In the genomic region with DNA sequence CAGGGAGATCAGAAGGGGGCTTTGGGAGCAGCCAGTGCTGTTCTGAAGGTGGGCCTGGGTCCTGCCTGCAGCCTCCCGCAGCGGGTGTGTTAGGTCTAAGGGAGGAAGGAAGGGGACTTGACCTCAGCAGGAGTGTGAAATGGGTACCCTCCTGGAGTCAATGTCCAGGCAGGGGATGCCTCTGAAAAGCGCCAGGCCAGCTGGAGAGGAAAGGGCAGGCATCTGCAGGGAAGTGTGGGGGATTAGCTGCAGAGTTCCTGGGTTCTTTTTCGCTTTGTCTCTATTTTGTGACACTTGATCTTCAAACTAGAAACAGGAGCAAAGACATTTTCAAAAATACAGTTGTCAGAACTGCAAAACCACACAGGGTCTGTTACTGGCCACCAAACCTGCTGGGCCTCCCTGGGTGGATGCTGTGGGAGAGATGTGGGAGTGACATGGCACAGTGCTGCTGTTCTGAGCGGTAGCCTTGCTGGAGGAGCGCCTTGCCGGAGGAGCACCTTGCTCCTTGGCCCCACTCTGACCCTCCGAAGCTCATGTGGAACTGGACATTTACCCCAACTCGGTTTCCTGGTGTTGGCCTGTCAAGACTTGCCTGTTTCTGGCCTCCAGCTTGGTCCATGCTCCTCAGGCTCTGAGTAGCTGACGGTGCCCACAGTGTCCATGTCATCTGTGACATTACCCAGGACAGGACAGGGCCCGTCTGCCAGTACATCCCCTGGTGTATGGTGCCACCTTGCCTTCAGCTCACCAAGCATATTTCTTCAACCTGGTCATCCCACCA, we compare ENCODE assay signal across 1 cellular context.
TF ChIP-seq lines count a peak whose summit lies in the region.

No MANE protein-coding gene starts in this region.

TF ChIP-seq in K562, 482 proteins besides CTCF, POLR2A, EP300 and RAD21 (continues in another document):
- no peak for TF ChIP-seq FIP1L1 (IDR thresholded peaks at IDR 0.05; ENCODE audit: low read depth, low read length, poor library complexity, severe bottlenecking)
- TF ChIP-seq NFIC (IDR thresholded peaks at IDR 0.05), result no peak
- no peak for TF ChIP-seq ZNF586 (CRISPR knock-in tag; conservative IDR thresholded peaks at IDR 0.05)
- no peak for TF ChIP-seq SMAD2 (IDR thresholded peaks at IDR 0.05; ENCODE audit: low read depth, low read length)
- TF ChIP-seq, protein P1, sequence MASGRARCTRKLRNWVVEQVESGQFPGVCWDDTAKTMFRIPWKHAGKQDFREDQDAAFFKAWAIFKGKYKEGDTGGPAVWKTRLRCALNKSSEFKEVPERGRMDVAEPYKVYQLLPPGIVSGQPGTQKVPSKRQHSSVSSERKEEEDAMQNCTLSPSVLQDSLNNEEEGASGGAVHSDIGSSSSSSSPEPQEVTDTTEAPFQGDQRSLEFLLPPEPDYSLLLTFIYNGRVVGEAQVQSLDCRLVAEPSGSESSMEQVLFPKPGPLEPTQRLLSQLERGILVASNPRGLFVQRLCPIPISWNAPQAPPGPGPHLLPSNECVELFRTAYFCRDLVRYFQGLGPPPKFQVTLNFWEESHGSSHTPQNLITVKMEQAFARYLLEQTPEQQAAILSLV (tag; IDR thresholded peaks at IDR 0.05), result no peak
- no peak for TF ChIP-seq NBN (IDR thresholded peaks at IDR 0.05; ENCODE audit: low read depth)
- no peak for TF ChIP-seq SAFB (IDR thresholded peaks at IDR 0.05; ENCODE audit: borderline replicate concordance, low read depth, low read length)
- TF ChIP-seq TEAD4 (IDR thresholded peaks at IDR 0.05; ENCODE audit: low read length), result no peak
- 0 out of 2 replicates have a peak, but pooled peaks have one; percentile 70 for TF ChIP-seq TEAD4 (CRISPR knock-in tag; IDR thresholded peaks at IDR 0.05; ENCODE audit: borderline replicate concordance)
- no peak for TF ChIP-seq RFX1 (IDR thresholded peaks at IDR 0.05)
- TF ChIP-seq ZNF124 (CRISPR knock-in tag; IDR thresholded peaks at IDR 0.05), result peak; percentile 73; the same call in 1 of the 2 replicates
- TF ChIP-seq ZFP1 (CRISPR knock-in tag; IDR thresholded peaks at IDR 0.05), result no peak
- TF ChIP-seq, protein P2, sequence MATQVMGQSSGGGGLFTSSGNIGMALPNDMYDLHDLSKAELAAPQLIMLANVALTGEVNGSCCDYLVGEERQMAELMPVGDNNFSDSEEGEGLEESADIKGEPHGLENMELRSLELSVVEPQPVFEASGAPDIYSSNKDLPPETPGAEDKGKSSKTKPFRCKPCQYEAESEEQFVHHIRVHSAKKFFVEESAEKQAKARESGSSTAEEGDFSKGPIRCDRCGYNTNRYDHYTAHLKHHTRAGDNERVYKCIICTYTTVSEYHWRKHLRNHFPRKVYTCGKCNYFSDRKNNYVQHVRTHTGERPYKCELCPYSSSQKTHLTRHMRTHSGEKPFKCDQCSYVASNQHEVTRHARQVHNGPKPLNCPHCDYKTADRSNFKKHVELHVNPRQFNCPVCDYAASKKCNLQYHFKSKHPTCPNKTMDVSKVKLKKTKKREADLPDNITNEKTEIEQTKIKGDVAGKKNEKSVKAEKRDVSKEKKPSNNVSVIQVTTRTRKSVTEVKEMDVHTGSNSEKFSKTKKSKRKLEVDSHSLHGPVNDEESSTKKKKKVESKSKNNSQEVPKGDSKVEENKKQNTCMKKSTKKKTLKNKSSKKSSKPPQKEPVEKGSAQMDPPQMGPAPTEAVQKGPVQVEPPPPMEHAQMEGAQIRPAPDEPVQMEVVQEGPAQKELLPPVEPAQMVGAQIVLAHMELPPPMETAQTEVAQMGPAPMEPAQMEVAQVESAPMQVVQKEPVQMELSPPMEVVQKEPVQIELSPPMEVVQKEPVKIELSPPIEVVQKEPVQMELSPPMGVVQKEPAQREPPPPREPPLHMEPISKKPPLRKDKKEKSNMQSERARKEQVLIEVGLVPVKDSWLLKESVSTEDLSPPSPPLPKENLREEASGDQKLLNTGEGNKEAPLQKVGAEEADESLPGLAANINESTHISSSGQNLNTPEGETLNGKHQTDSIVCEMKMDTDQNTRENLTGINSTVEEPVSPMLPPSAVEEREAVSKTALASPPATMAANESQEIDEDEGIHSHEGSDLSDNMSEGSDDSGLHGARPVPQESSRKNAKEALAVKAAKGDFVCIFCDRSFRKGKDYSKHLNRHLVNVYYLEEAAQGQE (CRISPR knock-in tag; IDR thresholded peaks at IDR 0.05; ENCODE audit: low read depth), result no peak; the same call in 1 of the 2 replicates
- TF ChIP-seq, protein P3, sequence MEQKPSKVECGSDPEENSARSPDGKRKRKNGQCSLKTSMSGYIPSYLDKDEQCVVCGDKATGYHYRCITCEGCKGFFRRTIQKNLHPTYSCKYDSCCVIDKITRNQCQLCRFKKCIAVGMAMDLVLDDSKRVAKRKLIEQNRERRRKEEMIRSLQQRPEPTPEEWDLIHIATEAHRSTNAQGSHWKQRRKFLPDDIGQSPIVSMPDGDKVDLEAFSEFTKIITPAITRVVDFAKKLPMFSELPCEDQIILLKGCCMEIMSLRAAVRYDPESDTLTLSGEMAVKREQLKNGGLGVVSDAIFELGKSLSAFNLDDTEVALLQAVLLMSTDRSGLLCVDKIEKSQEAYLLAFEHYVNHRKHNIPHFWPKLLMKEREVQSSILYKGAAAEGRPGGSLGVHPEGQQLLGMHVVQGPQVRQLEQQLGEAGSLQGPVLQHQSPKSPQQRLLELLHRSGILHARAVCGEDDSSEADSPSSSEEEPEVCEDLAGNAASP (IDR thresholded peaks at IDR 0.05), result no peak
- TF ChIP-seq SIX5 (IDR thresholded peaks at IDR 0.05; ENCODE audit: borderline replicate concordance in 1 of 2, insufficient read depth in 1 of 2, low read depth in 1 of 2, low read length in 2 of 2), result peak in 1 of 2 experiments; percentile 22; a peak in 1 of 4 replicates
- TF ChIP-seq TEAD2 (tag; IDR thresholded peaks at IDR 0.05), result no peak
- no peak for TF ChIP-seq ZNF431 (CRISPR knock-in tag; IDR thresholded peaks at IDR 0.05)
- TF ChIP-seq POLR2G (IDR thresholded peaks at IDR 0.05; ENCODE audit: low read depth, low read length), result peak; percentile 50; the same call in 1 of the 2 replicates
- no peak for TF ChIP-seq ZNF23 (CRISPR knock-in tag; IDR thresholded peaks at IDR 0.05)
- TF ChIP-seq, protein P4, sequence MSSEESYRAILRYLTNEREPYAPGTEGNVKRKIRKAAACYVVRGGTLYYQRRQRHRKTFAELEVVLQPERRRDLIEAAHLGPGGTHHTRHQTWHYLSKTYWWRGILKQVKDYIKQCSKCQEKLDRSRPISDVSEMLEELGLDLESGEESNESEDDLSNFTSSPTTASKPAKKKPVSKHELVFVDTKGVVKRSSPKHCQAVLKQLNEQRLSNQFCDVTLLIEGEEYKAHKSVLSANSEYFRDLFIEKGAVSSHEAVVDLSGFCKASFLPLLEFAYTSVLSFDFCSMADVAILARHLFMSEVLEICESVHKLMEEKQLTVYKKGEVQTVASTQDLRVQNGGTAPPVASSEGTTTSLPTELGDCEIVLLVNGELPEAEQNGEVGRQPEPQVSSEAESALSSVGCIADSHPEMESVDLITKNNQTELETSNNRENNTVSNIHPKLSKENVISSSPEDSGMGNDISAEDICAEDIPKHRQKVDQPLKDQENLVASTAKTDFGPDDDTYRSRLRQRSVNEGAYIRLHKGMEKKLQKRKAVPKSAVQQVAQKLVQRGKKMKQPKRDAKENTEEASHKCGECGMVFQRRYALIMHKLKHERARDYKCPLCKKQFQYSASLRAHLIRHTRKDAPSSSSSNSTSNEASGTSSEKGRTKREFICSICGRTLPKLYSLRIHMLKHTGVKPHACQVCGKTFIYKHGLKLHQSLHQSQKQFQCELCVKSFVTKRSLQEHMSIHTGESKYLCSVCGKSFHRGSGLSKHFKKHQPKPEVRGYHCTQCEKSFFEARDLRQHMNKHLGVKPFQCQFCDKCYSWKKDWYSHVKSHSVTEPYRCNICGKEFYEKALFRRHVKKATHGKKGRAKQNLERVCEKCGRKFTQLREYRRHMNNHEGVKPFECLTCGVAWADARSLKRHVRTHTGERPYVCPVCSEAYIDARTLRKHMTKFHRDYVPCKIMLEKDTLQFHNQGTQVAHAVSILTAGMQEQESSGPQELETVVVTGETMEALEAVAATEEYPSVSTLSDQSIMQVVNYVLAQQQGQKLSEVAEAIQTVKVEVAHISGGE (CRISPR knock-in tag; IDR thresholded peaks at IDR 0.05), result no peak
- TF ChIP-seq PML (IDR thresholded peaks at IDR 0.05; ENCODE audit: low read length), result no peak
- TF ChIP-seq, protein P5, sequence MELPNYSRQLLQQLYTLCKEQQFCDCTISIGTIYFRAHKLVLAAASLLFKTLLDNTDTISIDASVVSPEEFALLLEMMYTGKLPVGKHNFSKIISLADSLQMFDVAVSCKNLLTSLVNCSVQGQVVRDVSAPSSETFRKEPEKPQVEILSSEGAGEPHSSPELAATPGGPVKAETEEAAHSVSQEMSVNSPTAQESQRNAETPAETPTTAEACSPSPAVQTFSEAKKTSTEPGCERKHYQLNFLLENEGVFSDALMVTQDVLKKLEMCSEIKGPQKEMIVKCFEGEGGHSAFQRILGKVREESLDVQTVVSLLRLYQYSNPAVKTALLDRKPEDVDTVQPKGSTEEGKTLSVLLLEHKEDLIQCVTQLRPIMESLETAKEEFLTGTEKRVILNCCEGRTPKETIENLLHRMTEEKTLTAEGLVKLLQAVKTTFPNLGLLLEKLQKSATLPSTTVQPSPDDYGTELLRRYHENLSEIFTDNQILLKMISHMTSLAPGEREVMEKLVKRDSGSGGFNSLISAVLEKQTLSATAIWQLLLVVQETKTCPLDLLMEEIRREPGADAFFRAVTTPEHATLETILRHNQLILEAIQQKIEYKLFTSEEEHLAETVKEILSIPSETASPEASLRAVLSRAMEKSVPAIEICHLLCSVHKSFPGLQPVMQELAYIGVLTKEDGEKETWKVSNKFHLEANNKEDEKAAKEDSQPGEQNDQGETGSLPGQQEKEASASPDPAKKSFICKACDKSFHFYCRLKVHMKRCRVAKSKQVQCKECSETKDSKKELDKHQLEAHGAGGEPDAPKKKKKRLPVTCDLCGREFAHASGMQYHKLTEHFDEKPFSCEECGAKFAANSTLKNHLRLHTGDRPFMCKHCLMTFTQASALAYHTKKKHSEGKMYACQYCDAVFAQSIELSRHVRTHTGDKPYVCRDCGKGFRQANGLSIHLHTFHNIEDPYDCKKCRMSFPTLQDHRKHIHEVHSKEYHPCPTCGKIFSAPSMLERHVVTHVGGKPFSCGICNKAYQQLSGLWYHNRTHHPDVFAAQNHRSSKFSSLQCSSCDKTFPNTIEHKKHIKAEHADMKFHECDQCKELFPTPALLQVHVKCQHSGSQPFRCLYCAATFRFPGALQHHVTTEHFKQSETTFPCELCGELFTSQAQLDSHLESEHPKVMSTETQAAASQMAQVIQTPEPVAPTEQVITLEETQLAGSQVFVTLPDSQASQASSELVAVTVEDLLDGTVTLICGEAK (IDR thresholded peaks at IDR 0.05), result no peak
- TF ChIP-seq, protein P5 (CRISPR knock-in tag; IDR thresholded peaks at IDR 0.05), result no peak
- no peak for TF ChIP-seq MYBL2 (IDR thresholded peaks at IDR 0.05; ENCODE audit: low read depth)
- TF ChIP-seq MYBL2 (CRISPR knock-in tag; IDR thresholded peaks at IDR 0.05; ENCODE audit: borderline replicate concordance), result peak; percentile 75; the same call in 1 of the 2 replicates
- TF ChIP-seq POLR2B (IDR thresholded peaks at IDR 0.05; ENCODE audit: low read depth, partially characterized antibody), result peak; percentile 12
- TF ChIP-seq, protein P6, sequence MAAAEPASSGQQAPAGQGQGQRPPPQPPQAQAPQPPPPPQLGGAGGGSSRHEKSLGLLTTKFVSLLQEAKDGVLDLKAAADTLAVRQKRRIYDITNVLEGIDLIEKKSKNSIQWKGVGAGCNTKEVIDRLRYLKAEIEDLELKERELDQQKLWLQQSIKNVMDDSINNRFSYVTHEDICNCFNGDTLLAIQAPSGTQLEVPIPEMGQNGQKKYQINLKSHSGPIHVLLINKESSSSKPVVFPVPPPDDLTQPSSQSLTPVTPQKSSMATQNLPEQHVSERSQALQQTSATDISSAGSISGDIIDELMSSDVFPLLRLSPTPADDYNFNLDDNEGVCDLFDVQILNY (CRISPR knock-in tag; IDR thresholded peaks at IDR 0.05), result 0 out of 2 replicates have a peak, but pooled peaks have one; percentile 70
- TF ChIP-seq XRCC3 (IDR thresholded peaks at IDR 0.05), result no peak
- TF ChIP-seq KDM2B (CRISPR knock-in tag; IDR thresholded peaks at IDR 0.05), result no peak
- peak; percentile 68; the same call in 1 of the 2 replicates for TF ChIP-seq PURB (CRISPR knock-in tag; IDR thresholded peaks at IDR 0.05; ENCODE audit: low read depth)
- no peak for TF ChIP-seq POLR2H (tag; IDR thresholded peaks at IDR 0.05; ENCODE audit: low read depth)
- no peak for TF ChIP-seq MYNN (IDR thresholded peaks at IDR 0.05)
- no peak for TF ChIP-seq MYNN (CRISPR knock-in tag; IDR thresholded peaks at IDR 0.05)
- no peak for TF ChIP-seq ZNF12 (CRISPR knock-in tag; IDR thresholded peaks at IDR 0.05)
- no peak for TF ChIP-seq NFATC3 (IDR thresholded peaks at IDR 0.05)
- no peak for TF ChIP-seq NR4A1 (CRISPR knock-in tag; IDR thresholded peaks at IDR 0.05)
- TF ChIP-seq NR4A1 (tag; IDR thresholded peaks at IDR 0.05), result no peak
- TF ChIP-seq CHD2 (IDR thresholded peaks at IDR 0.05; ENCODE audit: low read depth, low read length), result no peak
